35 cellular contexts compared by ENCODE assay signal in genomic region chr20:43262341-43262740, GRCh38.
"Had no signal": no experiment of that assay in that cellular context is flagged by ENCODE, and none has a peak within 500 bp of the region (broad histone marks: within the 10 kb centered on the region; RNA-seq: fewer than 3 reads in every experiment).

No MANE protein-coding gene starts in this region.

- H3K36me3 Mint-ChIP-seq: activated CD8-positive, alpha-beta memory T cell treated with anti-CD3 and anti-CD28 coated beads, Interleukin-2, amount 10 ng/mL, durations not matched to agents 7 days and 5 days; activated naive CD4-positive, alpha-beta T cell treated with anti-CD3 and anti-CD28 coated beads, Interleukin-2, amount 10 ng/mL, durations not matched to agents 7 days and 5 days; activated naive CD4-positive, alpha-beta T cell treated with anti-CD3 and anti-CD28 coated beads, Interleukin-2, amount 50 U/mL, for 24 hours; activated naive CD8-positive, alpha-beta T cell; activated naive CD8-positive, alpha-beta T cell treated with anti-CD3 and anti-CD28 coated beads, Interleukin-2, amount 10 ng/mL, durations not matched to agents 7 days and 5 days; brain; WTC11 had no signal

- H3K9me3 ChIP-seq: ascending aorta had no signal

- H3K4me1 ChIP-seq: ascending aorta had no signal

- H3K27me3 Mint-ChIP-seq: activated CD4-positive, alpha-beta memory T cell treated with anti-CD3 and anti-CD28 coated beads, Interleukin-2, amount 10 ng/mL, durations not matched to agents 7 days and 5 days; activated CD4-positive, alpha-beta T cell treated with anti-CD3 and anti-CD28 coated beads, Interleukin-2, amount 10 ng/mL, durations not matched to agents 7 days and 5 days; activated CD8-positive, alpha-beta memory T cell treated with anti-CD3 and anti-CD28 coated beads, Interleukin-2, amount 10 ng/mL, durations not matched to agents 7 days and 5 days; activated naive CD4-positive, alpha-beta T cell treated with anti-CD3 and anti-CD28 coated beads, Interleukin-2, amount 10 ng/mL, durations not matched to agents 7 days and 5 days; activated naive CD8-positive, alpha-beta T cell treated with anti-CD3 and anti-CD28 coated beads, Interleukin-2, amount 10 ng/mL, durations not matched to agents 7 days and 5 days had no signal

- H3K9me3 Mint-ChIP-seq: activated CD4-positive, alpha-beta T cell treated with anti-CD3 and anti-CD28 coated beads, Interleukin-2, amount 10 ng/mL, durations not matched to agents 7 days and 5 days; activated naive CD4-positive, alpha-beta T cell treated with anti-CD3 and anti-CD28 coated beads, Interleukin-2, amount 10 ng/mL, durations not matched to agents 7 days and 5 days; activated naive CD4-positive, alpha-beta T cell treated with anti-CD3 and anti-CD28 coated beads, Interleukin-2, amount 50 U/mL, for 24 hours; activated naive CD8-positive, alpha-beta T cell treated with anti-CD3 and anti-CD28 coated beads, Interleukin-2, amount 10 ng/mL, durations not matched to agents 7 days and 5 days; activated naive CD8-positive, alpha-beta T cell treated with anti-CD3 and anti-CD28 coated beads, Interleukin-2, amount 50 U/mL, for 24 hours; activated T-helper 2 cell treated with anti-CD3 and anti-CD28 coated beads, Interferon-gamma antibody, Interleukin-2, Interleukin-4, amounts not matched to agents 10 μg/mL and 5 μg/mL and 100 μg/mL, durations not matched to agents 14 hours and 24 hours and 36 hours; T-helper 1 cell treated with Interleukin-12 subunit alpha and Interleukin-12 subunit beta and Interleukin-4 antibody, amounts not matched to agents 30 μg/mL and 1 μg/mL, for 36 hours; T-helper 2 cell treated with Interferon-gamma antibody and Interleukin-4, amounts not matched to agents 5 μg/mL and 100 μg/mL, for 36 hours had no signal

- H3K4me1 Mint-ChIP-seq: activated CD4-positive, alpha-beta memory T cell treated with anti-CD3 and anti-CD28 coated beads, Interleukin-2, amount 10 ng/mL, durations not matched to agents 7 days and 5 days; activated CD4-positive, alpha-beta T cell treated with anti-CD3 and anti-CD28 coated beads for 36 hours; activated CD4-positive, alpha-beta T cell treated with anti-CD3 and anti-CD28 coated beads, Interleukin-2, amount 10 ng/mL, durations not matched to agents 7 days and 5 days; activated CD8-positive, alpha-beta memory T cell treated with anti-CD3 and anti-CD28 coated beads, Interleukin-2, amount 10 ng/mL, durations not matched to agents 7 days and 5 days; activated naive CD4-positive, alpha-beta T cell treated with anti-CD3 and anti-CD28 coated beads, Interleukin-2, amount 10 ng/mL, durations not matched to agents 7 days and 5 days; activated naive CD4-positive, alpha-beta T cell treated with anti-CD3 and anti-CD28 coated beads, Interleukin-2, amount 50 U/mL, for 24 hours; activated naive CD8-positive, alpha-beta T cell treated with anti-CD3 and anti-CD28 coated beads, Interleukin-2, amount 10 ng/mL, durations not matched to agents 7 days and 5 days; activated naive CD8-positive, alpha-beta T cell treated with anti-CD3 and anti-CD28 coated beads, Interleukin-2, amount 50 U/mL, for 24 hours; brain; WTC11 had no signal

- H3K36me3 ChIP-seq: ascending aorta, WERI-Rb-1 had no signal

- H3K27ac ChIP-seq: ascending aorta, WERI-Rb-1 had no signal

- H3K4me3 ChIP-seq: ascending aorta had no signal

- H3K27ac Mint-ChIP-seq: activated CD4-positive, alpha-beta memory T cell treated with anti-CD3 and anti-CD28 coated beads, Interleukin-2, amount 10 ng/mL, durations not matched to agents 7 days and 5 days; activated CD4-positive, alpha-beta T cell treated with anti-CD3 and anti-CD28 coated beads for 36 hours; activated CD4-positive, alpha-beta T cell treated with anti-CD3 and anti-CD28 coated beads, Interleukin-2, amount 10 ng/mL, durations not matched to agents 7 days and 5 days; activated CD8-positive, alpha-beta memory T cell treated with anti-CD3 and anti-CD28 coated beads, Interleukin-2, amount 10 ng/mL, durations not matched to agents 7 days and 5 days; activated CD8-positive, alpha-beta T cell treated with anti-CD3 and anti-CD28 coated beads, Interleukin-2, amount 10 ng/mL, durations not matched to agents 7 days and 5 days; activated naive CD4-positive, alpha-beta T cell treated with anti-CD3 and anti-CD28 coated beads, Interleukin-2, amount 10 ng/mL, durations not matched to agents 7 days and 5 days; activated naive CD4-positive, alpha-beta T cell treated with anti-CD3 and anti-CD28 coated beads, Interleukin-2, amount 50 U/mL, for 24 hours; activated naive CD8-positive, alpha-beta T cell; activated naive CD8-positive, alpha-beta T cell treated with anti-CD3 and anti-CD28 coated beads, Interleukin-2, amount 10 ng/mL, durations not matched to agents 7 days and 5 days; activated naive CD8-positive, alpha-beta T cell treated with anti-CD3 and anti-CD28 coated beads, Interleukin-2, amount 50 U/mL, for 24 hours; activated T-cell treated with anti-CD3 and anti-CD28 coated beads, Interleukin-2, amount 50 U/mL, for 24 hours; activated T-helper 2 cell treated with anti-CD3 and anti-CD28 coated beads, Interferon-gamma antibody, Interleukin-2, Interleukin-4, amounts not matched to agents 10 μg/mL and 5 μg/mL and 100 μg/mL, durations not matched to agents 14 hours and 24 hours and 36 hours; brain; T-helper 1 cell treated with Interleukin-12 subunit alpha and Interleukin-12 subunit beta and Interleukin-4 antibody, amounts not matched to agents 30 μg/mL and 1 μg/mL, for 36 hours; T-helper 2 cell treated with Interferon-gamma antibody and Interleukin-4, amounts not matched to agents 5 μg/mL and 100 μg/mL, for 36 hours; WTC11 had no signal

- FAIRE-seq: TTC549 had no signal

- DNase-seq: activated CD4-positive, alpha-beta memory T cell treated with anti-CD3 and anti-CD28 coated beads, Interleukin-2, amount 10 ng/mL, durations not matched to agents 7 days and 5 days; activated CD4-positive, alpha-beta T cell treated with anti-CD3 and anti-CD28 coated beads for 1 hour; activated CD4-positive, alpha-beta T cell treated with anti-CD3 and anti-CD28 coated beads for 36 hours; activated CD4-positive, alpha-beta T cell treated with anti-CD3 and anti-CD28 coated beads for 48 hours; activated CD4-positive, alpha-beta T cell treated with anti-CD3 and anti-CD28 coated beads, Interleukin-2, amount 10 ng/mL, durations not matched to agents 7 days and 5 days; activated CD4-positive, alpha-beta T cell treated with anti-CD3 and anti-CD28 coated beads, Interleukin-2, amount 50 U/mL, for 48 hours; activated CD4-positive, CD25-positive, alpha-beta regulatory T cell; activated CD8-positive, alpha-beta memory T cell treated with anti-CD3 and anti-CD28 coated beads for 24 hours; activated CD8-positive, alpha-beta memory T cell treated with anti-CD3 and anti-CD28 coated beads, Interleukin-2, amount 10 ng/mL, durations not matched to agents 7 days and 5 days; activated CD8-positive, alpha-beta memory T cell treated with anti-CD3 and anti-CD28 coated beads, Interleukin-2, amount 50 U/mL, for 48 hours; activated CD8-positive, alpha-beta T cell treated with anti-CD3 and anti-CD28 coated beads, Interleukin-2, amount 10 ng/mL, durations not matched to agents 7 days and 5 days; activated effector memory CD4-positive, alpha-beta T cell treated with Interleukin-2 at 50 U/mL for 16 hours; activated gamma-delta T cell; activated naive CD4-positive, alpha-beta T cell treated with anti-CD3 and anti-CD28 coated beads, Interleukin-2, amount 10 ng/mL, durations not matched to agents 7 days and 5 days; activated naive CD4-positive, alpha-beta T cell treated with Interleukin-2 at 50 U/mL for 16 hours; activated naive CD8-positive, alpha-beta T cell treated with anti-CD3 and anti-CD28 coated beads, Interleukin-2, amount 10 ng/mL, durations not matched to agents 7 days and 5 days; activated naive CD8-positive, alpha-beta T cell treated with anti-CD3 and anti-CD28 coated beads, Interleukin-2, amount 50 U/mL, for 24 hours; activated T-cell treated with anti-CD3 and anti-CD28 coated beads, Interleukin-2, amount 50 U/mL, for 24 hours; activated T-cell treated with anti-CD3 and anti-CD28 coated beads, Interleukin-2, amount 50 U/mL, for 48 hours; amygdala; anterior cingulate cortex; central memory CD4-positive, alpha-beta T cell; T-helper 1 cell; T-helper 2 cell; T-helper 9 cell; WERI-Rb-1 had no signal

- H3K27me3 ChIP-seq: ascending aorta had no signal

- H3K4me3 Mint-ChIP-seq: activated CD4-positive, alpha-beta memory T cell treated with anti-CD3 and anti-CD28 coated beads, Interleukin-2, amount 10 ng/mL, durations not matched to agents 7 days and 5 days; activated CD4-positive, alpha-beta T cell treated with anti-CD3 and anti-CD28 coated beads for 36 hours; activated CD4-positive, alpha-beta T cell treated with anti-CD3 and anti-CD28 coated beads, Interleukin-2, amount 10 ng/mL, durations not matched to agents 7 days and 5 days; activated CD8-positive, alpha-beta memory T cell treated with anti-CD3 and anti-CD28 coated beads, Interleukin-2, amount 10 ng/mL, durations not matched to agents 7 days and 5 days; activated CD8-positive, alpha-beta T cell treated with anti-CD3 and anti-CD28 coated beads, Interleukin-2, amount 10 ng/mL, durations not matched to agents 7 days and 5 days; activated naive CD4-positive, alpha-beta T cell treated with anti-CD3 and anti-CD28 coated beads, Interleukin-2, amount 10 ng/mL, durations not matched to agents 7 days and 5 days; activated naive CD4-positive, alpha-beta T cell treated with anti-CD3 and anti-CD28 coated beads, Interleukin-2, amount 50 U/mL, for 24 hours; activated naive CD8-positive, alpha-beta T cell; activated naive CD8-positive, alpha-beta T cell treated with anti-CD3 and anti-CD28 coated beads, Interleukin-2, amount 10 ng/mL, durations not matched to agents 7 days and 5 days; activated naive CD8-positive, alpha-beta T cell treated with anti-CD3 and anti-CD28 coated beads, Interleukin-2, amount 50 U/mL, for 24 hours; activated T-cell treated with anti-CD3 and anti-CD28 coated beads, Interleukin-2, amount 50 U/mL, for 24 hours; brain; T-helper 1 cell treated with Interleukin-12 subunit alpha and Interleukin-12 subunit beta and Interleukin-4 antibody, amounts not matched to agents 30 μg/mL and 1 μg/mL, for 36 hours; T-helper 2 cell treated with Interferon-gamma antibody and Interleukin-4, amounts not matched to agents 5 μg/mL and 100 μg/mL, for 36 hours; WTC11 had no signal
